ENCODE assay signal across 8 cellular contexts in genomic region chr5:71586941-71587708, GRCh38. TPM values are rescaled to one million over a fixed set of nuclear protein-coding genes. Genes with fewer than 3 reads are reported as not detected.
DNase-seq lines count a peak whose midpoint lies in the region; ATAC-seq and TF ChIP-seq lines count a peak whose summit lies in the region.

Gene MCCC2 (plus strand): TSS chr5:71587340. CDS start chr5:71587426, 86 bp downstream.

- peak; percentile 97 for ATAC-seq in GM18511 (IDR thresholded peaks at IDR 0.05; ENCODE audit: unreplicated experiment)
- peak; percentile 98 for ATAC-seq in HG03025 (IDR thresholded peaks at IDR 0.05; ENCODE audit: low FRiP score, unreplicated experiment)
- ATAC-seq in aorta (ENCODE audit: low FRiP score), result peak; percentile 98

- no peaks in the 10 kb centered on the region for H3K4me1 ChIP-seq in hepatocyte (ENCODE audit: insufficient read depth)
- H3K4me1 ChIP-seq in aorta (ENCODE audit: control insufficient read depth in 1 of 2, insufficient read depth in 2 of 2, low read length in 2 of 2), result peaks cover 3 to 11% of the 10 kb centered on the region in 2 donors

- intact Hi-C loops in aorta (cut with DNase I), result no loop called here

- H3K27me3 ChIP-seq in hepatocyte (no peaks in the 10 kb centered on the region), aorta (ENCODE audit: control insufficient read depth in 1 of 2, insufficient read depth in 2 of 2, low read length in 1 of 2) (no peaks in the 10 kb centered on the region)

- H3K27ac ChIP-seq in hepatocyte, result peak within 1 kb of the TSS; percentile 86
- H3K27ac ChIP-seq in aorta (ENCODE audit: low read depth in 1 of 2, low read length in 2 of 2), result peak within 1 kb of the TSS in 1 of 2 donors; percentile 90

- H3K4me3 ChIP-seq in hepatocyte, result peak within 1 kb of the TSS; percentile 27
- peak within 1 kb of the TSS; percentile 64 to 83 for H3K4me3 ChIP-seq in aorta (ENCODE audit: low read length in 2 of 2)

- no peaks in the 10 kb centered on the region for H3K9me2 ChIP-seq in hepatocyte (replicated peaks; ENCODE audit: insufficient read depth)

- DNase-seq in NCI-H2081 (lab: John Stamatoyannopoulos, UW) (peak; percentile 92 to 95), T-helper 9 cell (peak; percentile 94), astrocyte of the hippocampus (ENCODE audit: low read depth, low spot score) (peak; percentile 98), hepatocyte (ENCODE audit: low spot score) (peak; percentile 92), renal cortical epithelial cell (ENCODE audit: low read depth) (peak; percentile 90), aorta (peak; percentile 98 to 99)

- peak within 1 kb of the TSS; percentile 77 for H2AFZ ChIP-seq in hepatocyte

- H3K36me3 ChIP-seq in hepatocyte (replicated peaks; ENCODE audit: insufficient read depth, low read depth) (no peaks in the 10 kb centered on the region), aorta (ENCODE audit: control insufficient read depth in 1 of 2, insufficient read depth in 2 of 2, low read length in 1 of 2) (no peaks in the 10 kb centered on the region)

- H3K4me2 ChIP-seq in hepatocyte, result peak within 1 kb of the TSS; percentile 76

- WGBS in hepatocyte (ENCODE audit: low lambda C conversion rate, missing lambda C conversion rate), result 38% methylated on average over 51 of the region's 56 CpGs
- 1% methylated on average over 56 of the region's 56 CpGs for WGBS in aorta, 2 donors

- H4K20me1 ChIP-seq in hepatocyte (ENCODE audit: insufficient read depth, poor library complexity, severe bottlenecking), result no peaks in the 10 kb centered on the region

- no peaks in the 10 kb centered on the region for H3K9me3 ChIP-seq in hepatocyte (ENCODE audit: low read depth)
- no peaks in the 10 kb centered on the region for H3K9me3 ChIP-seq in aorta (ENCODE audit: control insufficient read depth, low read length)

- H3K79me2 ChIP-seq in hepatocyte, result peaks cover 18% of the 10 kb centered on the region

- no peak for TF ChIP-seq CTCF in hepatocyte (IDR thresholded peaks at IDR 0.05; ENCODE audit: poor library complexity)

RNA-seq across cellular contexts. Expression of gene MCCC2, which starts in this region (rescaled TPM):
- 26.8 and 34.2 TPM in 2 replicates for total RNA-seq in hepatocyte
- 17.8 and 18.6 TPM in 2 replicates for polyA plus RNA-seq in hepatocyte
- total RNA-seq in renal cortical epithelial cell, result 56.3 and 59.9 TPM in 2 replicates
- 10 to 100 TPM; 26.9 to 27.4 TPM for total RNA-seq in aorta
- polyA plus RNA-seq in aorta, result 10 to 100 TPM; 17.4 to 23.8 TPM
